ENCODE assay signal across 18 cellular contexts in the genomic region with DNA sequence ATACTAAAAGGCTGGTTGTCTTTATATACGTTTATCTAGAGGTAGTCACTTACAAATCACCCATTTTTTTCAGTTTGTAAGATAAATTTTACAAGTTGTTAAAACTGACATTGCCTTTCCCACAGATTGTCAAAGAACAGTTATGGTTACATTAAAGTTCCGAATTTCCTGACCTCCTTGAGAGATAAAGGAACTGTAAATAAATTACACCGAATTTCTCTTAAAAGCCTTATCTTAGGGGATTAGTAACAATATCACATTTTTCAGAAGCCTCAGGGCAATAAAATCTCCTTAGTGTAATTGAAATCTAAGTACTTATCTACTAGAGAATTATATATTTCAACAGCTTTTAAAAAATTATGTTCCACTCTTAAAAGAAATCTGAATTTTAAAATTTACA. TPM values are rescaled to one million over a fixed set of nuclear protein-coding genes. Genes with fewer than 3 reads are reported as not detected.
DNase-seq lines count a peak whose midpoint lies in the region; ATAC-seq and TF ChIP-seq lines count a peak whose summit lies in the region.
"Had no signal": no experiment of that assay in that cellular context is flagged by ENCODE, and none has a peak within 500 bp of the region (broad histone marks: within the 10 kb centered on the region; RNA-seq: fewer than 3 reads in every experiment).

No MANE protein-coding gene starts in this region.

- H3K9me3 ChIP-seq in PC-3 (ENCODE audit: low read length), result no peaks in the 10 kb centered on the region
- no peaks in the 10 kb centered on the region for H3K9me3 ChIP-seq in prostate gland

- no peaks in the 10 kb centered on the region for H3K27me3 Mint-ChIP-seq in activated CD4-positive, alpha-beta memory T cell treated with anti-CD3 and anti-CD28 coated beads for 36 hours
- H3K27me3 Mint-ChIP-seq: CD4-positive, alpha-beta memory T cell; IgD-negative memory B cell had no signal

- H3K9me2 ChIP-seq in PC-3 (replicated peaks; ENCODE audit: low read length), result no peaks in the 10 kb centered on the region

- DNase-seq in NCI-H524 treated with DMSO at 0.1 percent for 48 hours (lab: John Stamatoyannopoulos, UW) (peak; percentile 45), PC-3 (peak; percentile 33), mesendoderm (peak; percentile 12), prostate gland (ENCODE audit: low spot score) (no peak)
- no peak for DNase-seq in activated CD4-positive, alpha-beta memory T cell treated with anti-CD3 and anti-CD28 coated beads for 36 hours
- DNase-seq: AML-193; CD4-positive, alpha-beta memory T cell; DMS153; DMS79; GDM1; H9 had no signal

- H3K27ac ChIP-seq in PC-3 (ENCODE audit: low read length), result peak overlapping the region; percentile 89
- no peak overlapping the region for H3K27ac ChIP-seq in mesendoderm (ENCODE audit: low read depth, low read length)
- no peak overlapping the region for H3K27ac ChIP-seq in prostate gland
- H3K27ac ChIP-seq: C4-2B had no signal

- no peak overlapping the region for H3K27ac Mint-ChIP-seq in activated CD4-positive, alpha-beta memory T cell treated with anti-CD3 and anti-CD28 coated beads for 36 hours
- H3K27ac Mint-ChIP-seq: CD4-positive, alpha-beta memory T cell; H9; IgD-negative memory B cell had no signal

- H3K4me2 ChIP-seq in PC-3 (ENCODE audit: low read length) (no peak overlapping the region), mesendoderm (ENCODE audit: low read length) (no peak overlapping the region)

- no peak overlapping the region for H3K18ac ChIP-seq in mesendoderm (ENCODE audit: low read length)

- no peak overlapping the region for H4K8ac ChIP-seq in mesendoderm (ENCODE audit: low read depth, low read length)

- no peak overlapping the region for H2BK5ac ChIP-seq in mesendoderm (ENCODE audit: low read length)

- POLR2A ChIA-PET in PC-3 (lab: Charles Lee; ENCODE audit: unreplicated experiment), result interaction anchor here (0.6 kb wide), 1 partner anchor 83 kb away, joined by 3 read pairs; no protein-coding TSS in a partner anchor
- POLR2A ChIA-PET in activated CD4-positive, alpha-beta memory T cell treated with anti-CD3 and anti-CD28 coated beads for 36 hours (lab: Charles Lee), result no interaction called here

- TF ChIP-seq POLR2A in prostate gland (IDR thresholded peaks at IDR 0.05), result no peak

- BruUV-seq in PC-3 (replicated peaks; lab: Mats Ljungman, UMichigan), result no TSS peak

- H3K9ac ChIP-seq in PC-3 (ENCODE audit: low read length), result no peak overlapping the region
- H3K9ac ChIP-seq in mesendoderm (ENCODE audit: low read length), result no peak overlapping the region

- CTCF ChIA-PET in PC-3 (lab: Charles Lee), result no interaction called here
- CTCF ChIA-PET in activated CD4-positive, alpha-beta memory T cell treated with anti-CD3 and anti-CD28 coated beads for 36 hours (lab: Charles Lee), result no interaction called here

- no peak overlapping the region for H2BK15ac ChIP-seq in mesendoderm (replicated peaks; ENCODE audit: low read depth)

- no peaks in the 10 kb centered on the region for H3F3A ChIP-seq in PC-3 (ENCODE audit: low read length, unreplicated experiment)

- H3K36me3 ChIP-seq in PC-3 (ENCODE audit: low read depth, low read length), result no peaks in the 10 kb centered on the region
- H3K36me3 ChIP-seq in mesendoderm (ENCODE audit: control insufficient read depth, insufficient read depth, low read length), result no peaks in the 10 kb centered on the region
- H3K36me3 ChIP-seq in prostate gland, result no peaks in the 10 kb centered on the region

- H2AK5ac ChIP-seq in mesendoderm (ENCODE audit: low read length), result no peak overlapping the region

- H3K79me2 ChIP-seq in PC-3 (ENCODE audit: low read length), result no peaks in the 10 kb centered on the region
- H3K79me2 ChIP-seq in mesendoderm (ENCODE audit: control insufficient read depth, insufficient read depth, low read length), result no peaks in the 10 kb centered on the region

- no peaks in the 10 kb centered on the region for H3K79me1 ChIP-seq in mesendoderm (ENCODE audit: low read length)

- no peaks in the 10 kb centered on the region for H3K36me3 Mint-ChIP-seq in activated CD4-positive, alpha-beta memory T cell treated with anti-CD3 and anti-CD28 coated beads for 36 hours
- H3K36me3 Mint-ChIP-seq: CD4-positive, alpha-beta memory T cell; IgD-negative memory B cell had no signal

- no peak overlapping the region for H3K4me3 Mint-ChIP-seq in activated CD4-positive, alpha-beta memory T cell treated with anti-CD3 and anti-CD28 coated beads for 36 hours
- H3K4me3 Mint-ChIP-seq: CD4-positive, alpha-beta memory T cell; H9; IgD-negative memory B cell had no signal

- no peak overlapping the region for H2BK120ac ChIP-seq in mesendoderm (ENCODE audit: low read depth, low read length)

- no peak overlapping the region for H3K56ac ChIP-seq in mesendoderm (ENCODE audit: low read length)

- H4K20me1 ChIP-seq in PC-3 (ENCODE audit: low read length), result no peaks in the 10 kb centered on the region

- H3K4me1 ChIP-seq in PC-3 (ENCODE audit: insufficient read depth, low read length) (peaks cover 32% of the 10 kb centered on the region), mesendoderm (ENCODE audit: control insufficient read depth, low read depth, low read length) (peaks cover 2% of the 10 kb centered on the region), prostate gland (replicated peaks) (no peaks in the 10 kb centered on the region)

- ATAC-seq in PC-3 (no peak), GM21515 (IDR thresholded peaks at IDR 0.05; ENCODE audit: unreplicated experiment) (no peak), SK-N-SH treated with all-trans-retinoic acid at 6 μM for 48 hours (no peak)
- ATAC-seq: HepG2 had no signal

- no peaks in the 10 kb centered on the region for H3K4me1 Mint-ChIP-seq in activated CD4-positive, alpha-beta memory T cell treated with anti-CD3 and anti-CD28 coated beads for 36 hours (ENCODE audit: low read depth)

- WGBS in mesendoderm (ENCODE audit: extremely low coverage, insufficient coverage, low lambda C conversion rate), result no CpG with 5 or more reads among the region's 3 CpGs
- 37% methylated on average over 3 of the region's 3 CpGs for WGBS in prostate gland

- no peak overlapping the region for H3K23ac ChIP-seq in mesendoderm (ENCODE audit: low read length)

- intact Hi-C loops in PC-3 (cut with micrococcal nuclease), result loop anchor here (1.0 to 2.0 kb wide), 2 partner anchors 41 to 246 kb away; no protein-coding TSS in a partner anchor
- intact Hi-C loops in prostate gland (cut with DNase I), result no loop called here
- intact Hi-C loops in activated CD4-positive, alpha-beta memory T cell treated with anti-CD3 and anti-CD28 coated beads for 36 hours (cut with micrococcal nuclease), result no loop called here

- H3K27me3 ChIP-seq in PC-3 (ENCODE audit: low read length) (no peaks in the 10 kb centered on the region), mesendoderm (ENCODE audit: insufficient read depth, low read length, poor library complexity) (no peaks in the 10 kb centered on the region), prostate gland (replicated peaks; ENCODE audit: insufficient read depth) (no peaks in the 10 kb centered on the region)

- no peak overlapping the region for H3K4me3 ChIP-seq in PC-3 (ENCODE audit: low read length)
- no peak overlapping the region for H3K4me3 ChIP-seq in mesendoderm (ENCODE audit: low read length)
- H3K4me3 ChIP-seq in prostate gland, result no peak overlapping the region

- no peak overlapping the region for H2AFZ ChIP-seq in PC-3 (ENCODE audit: low read length)

- no peak overlapping the region for H3K4ac ChIP-seq in mesendoderm (ENCODE audit: low read depth, low read length)

- no peak overlapping the region for H4K5ac ChIP-seq in mesendoderm (ENCODE audit: low read length)

- TF ChIP-seq CTCF in PC-3 (conservative IDR thresholded peaks at IDR 0.05; ENCODE audit: low read depth, low read length), result no peak
- TF ChIP-seq CTCF in prostate gland (IDR thresholded peaks at IDR 0.05), result no peak

- H3K9me3 Mint-ChIP-seq in activated CD4-positive, alpha-beta memory T cell treated with anti-CD3 and anti-CD28 coated beads for 36 hours, result no peaks in the 10 kb centered on the region
- H3K9me3 Mint-ChIP-seq: CD4-positive, alpha-beta memory T cell had no signal

TF ChIP-seq in SK-N-SH treated with all-trans-retinoic acid at 6 μM for 48 hours, 23 proteins besides CTCF, POLR2A, EP300 and RAD21 (continues in another document):
- no peak for TF ChIP-seq ZNF70 (CRISPR knock-in tag; IDR thresholded peaks at IDR 0.05)
- no peak for TF ChIP-seq ZFP3 (CRISPR knock-in tag; IDR thresholded peaks at IDR 0.05)
- TF ChIP-seq, protein P1, sequence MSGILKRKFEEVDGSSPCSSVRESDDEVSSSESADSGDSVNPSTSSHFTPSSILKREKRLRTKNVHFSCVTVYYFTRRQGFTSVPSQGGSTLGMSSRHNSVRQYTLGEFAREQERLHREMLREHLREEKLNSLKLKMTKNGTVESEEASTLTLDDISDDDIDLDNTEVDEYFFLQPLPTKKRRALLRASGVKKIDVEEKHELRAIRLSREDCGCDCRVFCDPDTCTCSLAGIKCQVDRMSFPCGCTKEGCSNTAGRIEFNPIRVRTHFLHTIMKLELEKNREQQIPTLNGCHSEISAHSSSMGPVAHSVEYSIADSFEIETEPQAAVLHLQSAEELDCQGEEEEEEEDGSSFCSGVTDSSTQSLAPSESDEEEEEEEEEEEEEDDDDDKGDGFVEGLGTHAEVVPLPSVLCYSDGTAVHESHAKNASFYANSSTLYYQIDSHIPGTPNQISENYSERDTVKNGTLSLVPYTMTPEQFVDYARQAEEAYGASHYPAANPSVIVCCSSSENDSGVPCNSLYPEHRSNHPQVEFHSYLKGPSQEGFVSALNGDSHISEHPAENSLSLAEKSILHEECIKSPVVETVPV (CRISPR knock-in tag; IDR thresholded peaks at IDR 0.05), result no peak

RNA-seq across cellular contexts. Expression of a gene that starts 49.6 kb away (rescaled TPM):
- total RNA-seq in PC-3 (2014; rRNA removed) (0.15 TPM in 1 of 2 replicates, not detected in the other), prostate gland (under 1 TPM in 1 of 2 donors, not detected in 1; 0.28 TPM)
- 0.01 TPM for polyA plus RNA-seq in mesendoderm (2013, experiment 1 of 2)
- polyA plus RNA-seq in mesendoderm (2013, experiment 2 of 2), result not detected
- not detected for total RNA-seq in activated CD4-positive, alpha-beta memory T cell treated with anti-CD3 and anti-CD28 coated beads for 36 hours
- total RNA-seq: CD4-positive, alpha-beta memory T cell; H1; H9; HepG2 had no signal
- polyA plus RNA-seq: BJ; CD4-positive, alpha-beta memory T cell; H1; HepG2; IgD-negative memory B cell had no signal

Comparison
In these comparisons a context has a peak if more than half of its experiments do, and no peak if none do; other contexts are left out.
1. DNase-seq: peak in NCI-H524 treated with DMSO at 0.1 percent for 48 hours (single experiment), PC-3 (single experiment) and mesendoderm (single experiment); none in prostate gland (single experiment) and activated CD4-positive, alpha-beta memory T cell treated with anti-CD3 and anti-CD28 coated beads for 36 hours (single experiment).